ENCODE assay signal across 1 cellular context in genomic region chr4:83542225-83542624, GRCh38.
TF ChIP-seq lines count a peak whose summit lies in the region.

No MANE protein-coding gene starts in this region.

TF ChIP-seq in K562, 482 proteins besides CTCF, POLR2A, EP300 and RAD21 (continues in another document):
- TF ChIP-seq CAMTA2 (CRISPR knock-in tag; conservative IDR thresholded peaks at IDR 0.05) (no peak), ELK3 (CRISPR knock-in tag; IDR thresholded peaks at IDR 0.05) (no peak), SMARCB1 (IDR thresholded peaks at IDR 0.05; ENCODE audit: insufficient read length, low read depth) (no peak), CLOCK (CRISPR knock-in tag; IDR thresholded peaks at IDR 0.05; ENCODE audit: borderline replicate concordance) (no peak), ZNF224 (CRISPR knock-in tag; IDR thresholded peaks at IDR 0.05) (no peak), PREB (CRISPR knock-in tag; IDR thresholded peaks at IDR 0.05) (no peak), THRB (CRISPR knock-in tag; conservative IDR thresholded peaks at IDR 0.05) (no peak), CEBPB (tag; IDR thresholded peaks at IDR 0.05) (no peak), FIP1L1 (IDR thresholded peaks at IDR 0.05; ENCODE audit: low read depth, low read length, poor library complexity, severe bottlenecking) (no peak), CHAMP1 (IDR thresholded peaks at IDR 0.05) (no peak), RCOR1 (IDR thresholded peaks at IDR 0.05; ENCODE audit: borderline replicate concordance in 1 of 2, low read depth in 2 of 2, low read length in 2 of 2) (peak in 1 of 2 experiments; percentile 60; a peak in 1 of 4 replicates), MXD1 (CRISPR knock-in tag; IDR thresholded peaks at IDR 0.05; ENCODE audit: borderline replicate concordance, poor library complexity, severe bottlenecking) (no peak), FOXJ3 (CRISPR knock-in tag; IDR thresholded peaks at IDR 0.05) (no peak), MEF2D (tag; conservative IDR thresholded peaks at IDR 0.05; ENCODE audit: low read depth) (peak; percentile 93), HES1 (IDR thresholded peaks at IDR 0.05; ENCODE audit: low read depth) (no peak), FOXK1 (CRISPR knock-in tag; IDR thresholded peaks at IDR 0.05; ENCODE audit: borderline replicate concordance) (no peak), ZNF583 (CRISPR knock-in tag; IDR thresholded peaks at IDR 0.05) (no peak), ARHGAP35 (IDR thresholded peaks at IDR 0.05; ENCODE audit: partially characterized antibody) (no peak), SAFB2 (IDR thresholded peaks at IDR 0.05; ENCODE audit: borderline replicate concordance, low read depth, low read length, severe bottlenecking) (no peak), FOSL1 (tag; conservative IDR thresholded peaks at IDR 0.05) (0 out of 2 replicates have a peak, but pooled peaks have one; percentile 31), ID3 (CRISPR knock-in tag; IDR thresholded peaks at IDR 0.05) (no peak), ID3 (tag; IDR thresholded peaks at IDR 0.05) (no peak), SMAD1 (IDR thresholded peaks at IDR 0.05; ENCODE audit: low read depth, low read length, partially characterized antibody) (no peak), CREM (IDR thresholded peaks at IDR 0.05; ENCODE audit: low read depth) (0 out of 2 replicates have a peak, but pooled peaks have one; percentile 14), NR2C2 (CRISPR knock-in tag; IDR thresholded peaks at IDR 0.05) (no peak), NR2C2 (tag; IDR thresholded peaks at IDR 0.05) (no peak), ZNF239 (CRISPR knock-in tag; IDR thresholded peaks at IDR 0.05) (no peak), CEBPZ (IDR thresholded peaks at IDR 0.05; ENCODE audit: borderline replicate concordance, low read depth, low read length) (no peak), SRSF7 (optimal IDR thresholded peaks at IDR 0.05; ENCODE audit: low read depth, low read length) (no peak), ZNF311 (CRISPR knock-in tag; IDR thresholded peaks at IDR 0.05) (no peak), ZNF347 (CRISPR knock-in tag; IDR thresholded peaks at IDR 0.05; ENCODE audit: low read depth) (no peak), MIER1 (IDR thresholded peaks at IDR 0.05; ENCODE audit: low read depth) (no peak), TEAD4 (IDR thresholded peaks at IDR 0.05; ENCODE audit: low read length) (peak; percentile 68; the same call in 1 of the 2 replicates), TEAD4 (CRISPR knock-in tag; IDR thresholded peaks at IDR 0.05; ENCODE audit: borderline replicate concordance) (no peak), RBM39 (optimal IDR thresholded peaks at IDR 0.05; ENCODE audit: low read depth, low read length) (no peak), ZNF444 (CRISPR knock-in tag; IDR thresholded peaks at IDR 0.05) (no peak), ZNF174 (CRISPR knock-in tag; IDR thresholded peaks at IDR 0.05) (no peak), BACH1 (tag; IDR thresholded peaks at IDR 0.05) (no peak), PBX2 (CRISPR knock-in tag; IDR thresholded peaks at IDR 0.05; ENCODE audit: low read depth) (no peak), PBX2 (tag; conservative IDR thresholded peaks at IDR 0.05; ENCODE audit: low read depth) (peak; percentile 70), BRD9 (IDR thresholded peaks at IDR 0.05; ENCODE audit: low read depth, partially characterized antibody) (no peak), KLF13 (tag; IDR thresholded peaks at IDR 0.05; ENCODE audit: borderline replicate concordance, low read depth) (no peak), JUND (IDR thresholded peaks at IDR 0.05; ENCODE audit: borderline replicate concordance, low read depth, low read length) (peak; percentile 18; the same call in 1 of the 2 replicates), JUND (tag; IDR thresholded peaks at IDR 0.05; ENCODE audit: borderline replicate concordance, low read depth, low read length) (no peak; the same call in 2 of the 3 replicates), KLF16 (IDR thresholded peaks at IDR 0.05) (no peak), MITF (IDR thresholded peaks at IDR 0.05) (no peak), GABPB1 (CRISPR knock-in tag; IDR thresholded peaks at IDR 0.05) (no peak), NFIC (IDR thresholded peaks at IDR 0.05) (no peak)
